ENCODE assay signal across 8 cellular contexts in the genomic region with DNA sequence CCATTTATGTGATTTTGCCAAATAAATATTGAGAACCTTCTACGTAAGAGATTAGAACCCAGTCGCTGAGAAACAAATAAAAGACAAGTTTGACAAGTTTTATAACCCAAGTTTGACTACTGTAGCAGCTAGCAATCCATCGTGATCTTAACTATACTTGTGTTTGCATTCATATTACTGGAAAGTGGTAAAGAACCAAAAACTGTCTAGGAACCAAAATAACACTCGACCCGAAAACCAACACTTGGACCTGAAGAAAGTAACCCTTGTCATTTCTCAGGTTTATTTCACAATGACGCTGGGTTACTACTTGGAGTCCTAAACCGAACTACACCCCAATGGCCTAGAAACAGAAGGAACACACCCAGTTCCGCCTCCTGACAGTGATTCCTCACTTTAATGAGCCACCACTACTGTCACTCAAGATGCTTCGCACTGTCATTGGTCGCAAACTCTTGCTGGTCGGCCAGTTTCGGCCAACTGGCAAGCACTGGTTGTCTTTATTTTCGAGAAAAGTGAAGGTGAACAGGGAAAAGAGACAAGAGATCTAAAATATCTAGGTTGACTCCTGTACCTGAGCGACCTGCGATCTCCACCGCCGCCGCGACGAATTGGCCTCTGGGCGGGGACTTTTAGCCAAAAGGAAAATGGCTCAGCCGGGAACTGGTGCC. TPM values are rescaled to one million over a fixed set of nuclear protein-coding genes. Genes with fewer than 3 reads are reported as not detected.
DNase-seq lines count a peak whose midpoint lies in the region; ATAC-seq, FAIRE-seq and TF ChIP-seq lines count a peak whose summit lies in the region.

No MANE protein-coding gene starts in this region.

- peak overlapping the region; percentile 86 for H3K4me2 ChIP-seq in OCI-LY3 (ENCODE audit: low read length)
- peak overlapping the region; percentile 96 for H3K4me2 ChIP-seq in endothelial cell of umbilical vein (ENCODE audit: insufficient read depth, low read length)

- no peak for TF ChIP-seq POLR2A in endothelial cell of umbilical vein (IDR thresholded peaks at IDR 0.05; ENCODE audit: low read depth, low read length)

- H3K27me3 ChIP-seq in OCI-LY3 (ENCODE audit: low read depth, low read length): no peaks in the 10 kb centered on the region
- no peaks in the 10 kb centered on the region for H3K27me3 ChIP-seq in endothelial cell of umbilical vein (ENCODE audit: control insufficient read depth in 2 of 2, insufficient read depth in 2 of 2, low read length in 2 of 2)

- peak overlapping the region; percentile 93 for H3K9ac ChIP-seq in OCI-LY3 (ENCODE audit: low read length)
- peak overlapping the region; percentile 100 for H3K9ac ChIP-seq in endothelial cell of umbilical vein (replicated peaks; ENCODE audit: extremely low read depth, insufficient read depth, low read length)

- H3K9me3 Mint-ChIP-seq in mesothelial cell of epicardium: peaks cover 9% of the 10 kb centered on the region

- H4K20me1 ChIP-seq in OCI-LY3 (ENCODE audit: insufficient read depth, low read length) (no peaks in the 10 kb centered on the region), endothelial cell of umbilical vein (replicated peaks; ENCODE audit: control insufficient read depth, extremely low read depth, insufficient read depth, low read length) (no peaks in the 10 kb centered on the region)

- peak; percentile 83 for DNase-seq in D341Med (ENCODE audit: low spot score)
- DNase-seq in HuH-7.5 (ENCODE audit: low spot score): peak; percentile 64
- DNase-seq in activated T-cell treated with anti-CD3 and anti-CD28 coated beads for 24 hours (ENCODE audit: low read depth): peak; percentile 70
- peak; percentile 93 for DNase-seq in endothelial cell of umbilical vein (ENCODE audit: low read depth, low spot score)
- peak in 1 of 2 experiments; percentile 63 for DNase-seq in mesothelial cell of epicardium (ENCODE audit: low spot score in 2 of 2, unreplicated experiment in 2 of 2)
- DNase-seq in stimulated activated CD8-positive, alpha-beta memory T cell treated with anti-CD3 and anti-CD28 coated beads, Interleukin-15, amount 100 ng/mL, for 4 hours (ENCODE audit: low read depth in 2 of 2): peak; percentile 39 to 65

- H3K4me3 ChIP-seq in OCI-LY3 (ENCODE audit: low read length) (peak overlapping the region; percentile 83), endothelial cell of umbilical vein (replicated peaks in 1 of 3; ENCODE audit: insufficient read depth in 1 of 3, low read depth in 1 of 3, low read length in 3 of 3) (peak overlapping the region; percentile 77 to 97 (median 82))

- CTCF ChIA-PET in endothelial cell of umbilical vein (lab: Charles Lee): interaction anchor here (1.0 to 1.5 kb wide), 3 partner anchors 9 to 36 kb away, joined by 3 to 4 read pairs (median 4); no protein-coding TSS in a partner anchor

- H3K36me3 ChIP-seq in OCI-LY3 (replicated peaks; ENCODE audit: low read depth, low read length): peaks cover 10% of the 10 kb centered on the region
- H3K36me3 ChIP-seq in endothelial cell of umbilical vein (ENCODE audit: control insufficient read depth in 2 of 2, extremely low read depth in 1 of 2, insufficient read depth in 2 of 2, low read length in 2 of 2): no peaks in the 10 kb centered on the region

- H3K4me1 ChIP-seq in OCI-LY3 (ENCODE audit: low read length) (peaks cover 21% of the 10 kb centered on the region), endothelial cell of umbilical vein (ENCODE audit: control insufficient read depth, extremely low read depth, insufficient read depth, low read length) (peaks cover 17% of the 10 kb centered on the region)

- dilution Hi-C loops in endothelial cell of umbilical vein (cut with MboI; ENCODE audit: extremely low pct_ligation_motif_present, low sequenced_read_pairs): no loop called here

- H3K27ac ChIP-seq in OCI-LY3 (ENCODE audit: low read length) (peak overlapping the region; percentile 81), endothelial cell of umbilical vein (ENCODE audit: insufficient read depth, low read depth, low read length) (peak overlapping the region; percentile 99)

- H3K9me1 ChIP-seq in endothelial cell of umbilical vein (replicated peaks; ENCODE audit: control insufficient read depth, extremely low read depth, insufficient read depth, low read length): no peaks in the 10 kb centered on the region

- BruUV-seq in endothelial cell of umbilical vein (replicated peaks; lab: Mats Ljungman, UMichigan): TSS peak; percentile 76

- intact Hi-C loops in endothelial cell of umbilical vein (cut with micrococcal nuclease): no loop called here

- H3K4me1 Mint-ChIP-seq in mesothelial cell of epicardium: peaks cover 36% of the 10 kb centered on the region

- peaks cover 18% of the 10 kb centered on the region for H3K36me3 Mint-ChIP-seq in mesothelial cell of epicardium

- H3K4me3 Mint-ChIP-seq in mesothelial cell of epicardium: peak overlapping the region; percentile 99

- POLR2A ChIA-PET in endothelial cell of umbilical vein (lab: Charles Lee): no interaction called here

- H3K27me3 Mint-ChIP-seq in mesothelial cell of epicardium (ENCODE audit: low read depth): no peaks in the 10 kb centered on the region

- peak; percentile 80 for FAIRE-seq in endothelial cell of umbilical vein (lab: Jason Lieb, UNC)

- no peak for TF ChIP-seq CTCF in OCI-LY3 (IDR thresholded peaks at IDR 0.05; ENCODE audit: low read depth, low read length)
- TF ChIP-seq CTCF in endothelial cell of umbilical vein (IDR thresholded peaks at IDR 0.05; ENCODE audit: extremely low read depth in 1 of 2, insufficient read depth in 1 of 2, low read depth in 1 of 2, low read length in 2 of 2): no peak
- no peak for TF ChIP-seq CTCF in mesothelial cell of epicardium (IDR thresholded peaks at IDR 0.05; ENCODE audit: unreplicated experiment)

- peak overlapping the region; percentile 100 for H2AFZ ChIP-seq in OCI-LY3 (ENCODE audit: low read depth, low read length)
- peak overlapping the region; percentile 99 for H2AFZ ChIP-seq in endothelial cell of umbilical vein (ENCODE audit: low read depth, low read length)

- peak overlapping the region; percentile 100 for H3K27ac Mint-ChIP-seq in mesothelial cell of epicardium

- peak; percentile 97 for ATAC-seq in GM21529 (IDR thresholded peaks at IDR 0.05; ENCODE audit: unreplicated experiment)

- no peaks in the 10 kb centered on the region for H3K9me3 ChIP-seq in OCI-LY3 (ENCODE audit: insufficient read depth, low read length)
- H3K9me3 ChIP-seq in endothelial cell of umbilical vein (replicated peaks; ENCODE audit: control insufficient read depth, insufficient read depth, low read length): no peaks in the 10 kb centered on the region

- peaks cover 70% of the 10 kb centered on the region for H3K79me2 ChIP-seq in OCI-LY3 (ENCODE audit: low read length)
- peaks cover 30% of the 10 kb centered on the region for H3K79me2 ChIP-seq in endothelial cell of umbilical vein (ENCODE audit: control insufficient read depth, insufficient read depth, low read length)

TF ChIP-seq in endothelial cell of umbilical vein, 7 proteins besides CTCF, POLR2A, EP300 and RAD21:
- TF ChIP-seq FOS (IDR thresholded peaks at IDR 0.05; ENCODE audit: borderline replicate concordance, insufficient read depth, low read length) (no peak), JUN (IDR thresholded peaks at IDR 0.05; ENCODE audit: borderline replicate concordance, insufficient read depth, insufficient read length, low read depth) (no peak), EZH2 (IDR thresholded peaks at IDR 0.05; ENCODE audit: borderline replicate concordance, low read depth, low read length, severe bottlenecking) (no peak), MYC (IDR thresholded peaks at IDR 0.05; ENCODE audit: low read depth, low read length) (no peak), GATA2 (IDR thresholded peaks at IDR 0.05; ENCODE audit: insufficient read depth, insufficient read length, low read depth, low read length) (no peak), POLR2AphosphoS5 (IDR thresholded peaks at IDR 0.05; ENCODE audit: insufficient read depth, low read depth, low read length) (no peak)
- TF ChIP-seq, protein P1, sequence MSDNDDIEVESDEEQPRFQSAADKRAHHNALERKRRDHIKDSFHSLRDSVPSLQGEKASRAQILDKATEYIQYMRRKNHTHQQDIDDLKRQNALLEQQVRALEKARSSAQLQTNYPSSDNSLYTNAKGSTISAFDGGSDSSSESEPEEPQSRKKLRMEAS (IDR thresholded peaks at IDR 0.05; ENCODE audit: insufficient read depth, insufficient read length): no peak

RNA-seq across cellular contexts. Expression of a gene that starts 0.5 kb away (rescaled TPM):
- total RNA-seq in endothelial cell of umbilical vein (11.9 and 14.5 TPM in 2 replicates), mesothelial cell of epicardium (12.6 to 15.6 TPM (median 13.5 TPM) in 3 replicates)
- 8.8 and 9.9 TPM in 2 replicates for polyA plus RNA-seq in endothelial cell of umbilical vein
- polyA plus RNA-seq in endothelial cell of umbilical vein (2011; cell fraction: cytosol; rRNA removed): 12.9 and 13.0 TPM in 2 replicates
- 6.8 and 7.3 TPM in 2 replicates for polyA plus RNA-seq in endothelial cell of umbilical vein (2011; cell fraction: nucleus; rRNA removed)
- polyA plus RNA-seq in endothelial cell of umbilical vein (2012): 9.3 and 9.6 TPM in 2 replicates
- 14.8 and 16.4 TPM in 2 replicates for polyA minus RNA-seq in endothelial cell of umbilical vein
- 10.3 TPM for polyA minus RNA-seq in endothelial cell of umbilical vein (2011; cell fraction: cytosol; rRNA and poly(A)+ RNA removed)
- 21.0 and 23.4 TPM in 2 replicates for polyA minus RNA-seq in endothelial cell of umbilical vein (2011; cell fraction: nucleus; rRNA and poly(A)+ RNA removed)

RNA-seq across cellular contexts. Expression of a gene that starts 0.7 kb away (rescaled TPM):
- total RNA-seq in endothelial cell of umbilical vein (8.2 and 13.0 TPM in 2 replicates), mesothelial cell of epicardium (21.7 to 24.1 TPM (median 22.0 TPM) in 3 replicates)
- polyA plus RNA-seq in endothelial cell of umbilical vein: 1.7 and 2.0 TPM in 2 replicates
- 2.8 and 3.8 TPM in 2 replicates for polyA plus RNA-seq in endothelial cell of umbilical vein (2011; cell fraction: cytosol; rRNA removed)
- 5.4 and 7.6 TPM in 2 replicates for polyA plus RNA-seq in endothelial cell of umbilical vein (2011; cell fraction: nucleus; rRNA removed)
- 4.5 and 7.1 TPM in 2 replicates for polyA plus RNA-seq in endothelial cell of umbilical vein (2012)
- 4.1 and 5.9 TPM in 2 replicates for polyA minus RNA-seq in endothelial cell of umbilical vein
- 11.0 TPM for polyA minus RNA-seq in endothelial cell of umbilical vein (2011; cell fraction: cytosol; rRNA and poly(A)+ RNA removed)
- polyA minus RNA-seq in endothelial cell of umbilical vein (2011; cell fraction: nucleus; rRNA and poly(A)+ RNA removed): 7.0 and 9.0 TPM in 2 replicates
